In the genomic region with DNA sequence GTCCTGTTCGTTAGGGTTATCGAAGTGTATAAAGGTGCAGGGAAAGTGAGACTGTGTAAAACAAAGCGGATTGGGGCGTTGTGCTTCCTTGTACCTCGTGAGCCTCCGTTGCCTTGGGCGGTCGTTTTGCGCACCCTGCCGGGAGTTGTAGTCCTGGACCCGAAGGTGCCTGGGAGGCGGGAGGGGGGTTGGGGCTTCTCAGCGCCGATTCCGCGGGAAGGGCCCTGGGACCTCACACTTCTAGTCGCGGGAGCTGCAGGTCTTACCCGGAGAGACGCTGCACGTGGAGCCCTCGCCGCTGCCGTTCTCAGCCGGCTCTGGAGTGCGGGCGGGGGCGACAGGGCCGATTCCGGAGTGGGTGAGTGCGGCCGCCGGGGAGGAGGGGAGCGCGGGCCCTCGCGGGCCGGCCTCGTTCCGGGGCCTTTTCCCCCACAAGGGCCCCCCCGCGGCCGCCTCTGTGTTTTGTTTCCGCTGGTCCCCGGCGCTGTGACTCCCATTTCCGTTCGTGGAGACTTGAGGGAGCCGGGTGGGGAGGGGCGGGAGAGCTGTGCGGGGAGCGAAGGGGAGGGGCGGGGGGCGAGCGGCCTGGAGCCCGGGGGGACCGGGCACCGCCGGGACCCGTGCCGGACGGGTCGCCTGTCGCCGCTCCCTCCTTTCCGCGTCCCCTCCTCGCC, we compare ENCODE assay signal across 1 cellular context.
TF ChIP-seq lines count a peak whose summit lies in the region.

No MANE protein-coding gene starts in this region.

TF ChIP-seq in HepG2, 621 proteins besides CTCF, POLR2A, EP300 and RAD21 (continued from another document and continues in another):
- TF ChIP-seq, protein P1, sequence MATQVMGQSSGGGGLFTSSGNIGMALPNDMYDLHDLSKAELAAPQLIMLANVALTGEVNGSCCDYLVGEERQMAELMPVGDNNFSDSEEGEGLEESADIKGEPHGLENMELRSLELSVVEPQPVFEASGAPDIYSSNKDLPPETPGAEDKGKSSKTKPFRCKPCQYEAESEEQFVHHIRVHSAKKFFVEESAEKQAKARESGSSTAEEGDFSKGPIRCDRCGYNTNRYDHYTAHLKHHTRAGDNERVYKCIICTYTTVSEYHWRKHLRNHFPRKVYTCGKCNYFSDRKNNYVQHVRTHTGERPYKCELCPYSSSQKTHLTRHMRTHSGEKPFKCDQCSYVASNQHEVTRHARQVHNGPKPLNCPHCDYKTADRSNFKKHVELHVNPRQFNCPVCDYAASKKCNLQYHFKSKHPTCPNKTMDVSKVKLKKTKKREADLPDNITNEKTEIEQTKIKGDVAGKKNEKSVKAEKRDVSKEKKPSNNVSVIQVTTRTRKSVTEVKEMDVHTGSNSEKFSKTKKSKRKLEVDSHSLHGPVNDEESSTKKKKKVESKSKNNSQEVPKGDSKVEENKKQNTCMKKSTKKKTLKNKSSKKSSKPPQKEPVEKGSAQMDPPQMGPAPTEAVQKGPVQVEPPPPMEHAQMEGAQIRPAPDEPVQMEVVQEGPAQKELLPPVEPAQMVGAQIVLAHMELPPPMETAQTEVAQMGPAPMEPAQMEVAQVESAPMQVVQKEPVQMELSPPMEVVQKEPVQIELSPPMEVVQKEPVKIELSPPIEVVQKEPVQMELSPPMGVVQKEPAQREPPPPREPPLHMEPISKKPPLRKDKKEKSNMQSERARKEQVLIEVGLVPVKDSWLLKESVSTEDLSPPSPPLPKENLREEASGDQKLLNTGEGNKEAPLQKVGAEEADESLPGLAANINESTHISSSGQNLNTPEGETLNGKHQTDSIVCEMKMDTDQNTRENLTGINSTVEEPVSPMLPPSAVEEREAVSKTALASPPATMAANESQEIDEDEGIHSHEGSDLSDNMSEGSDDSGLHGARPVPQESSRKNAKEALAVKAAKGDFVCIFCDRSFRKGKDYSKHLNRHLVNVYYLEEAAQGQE (IDR thresholded peaks at IDR 0.05; ENCODE audit: borderline replicate concordance in 1 of 2, low read depth in 1 of 2, low read length in 2 of 2), result peak in 1 of 2 experiments; percentile 6; a peak in 1 of 4 replicates
- peak; percentile 58; the same call in 1 of the 2 replicates for TF ChIP-seq ZNF34 (CRISPR knock-in tag; IDR thresholded peaks at IDR 0.05; ENCODE audit: borderline replicate concordance)
- no peak for TF ChIP-seq ZNF207 (IDR thresholded peaks at IDR 0.05; ENCODE audit: borderline replicate concordance)
- TF ChIP-seq PITX1 (CRISPR knock-in tag; IDR thresholded peaks at IDR 0.05), result 0 out of 2 replicates have a peak, but pooled peaks have one; percentile 72
- no peak for TF ChIP-seq HMG20A (CRISPR knock-in tag; IDR thresholded peaks at IDR 0.05; ENCODE audit: borderline replicate concordance)
- TF ChIP-seq, protein P2, sequence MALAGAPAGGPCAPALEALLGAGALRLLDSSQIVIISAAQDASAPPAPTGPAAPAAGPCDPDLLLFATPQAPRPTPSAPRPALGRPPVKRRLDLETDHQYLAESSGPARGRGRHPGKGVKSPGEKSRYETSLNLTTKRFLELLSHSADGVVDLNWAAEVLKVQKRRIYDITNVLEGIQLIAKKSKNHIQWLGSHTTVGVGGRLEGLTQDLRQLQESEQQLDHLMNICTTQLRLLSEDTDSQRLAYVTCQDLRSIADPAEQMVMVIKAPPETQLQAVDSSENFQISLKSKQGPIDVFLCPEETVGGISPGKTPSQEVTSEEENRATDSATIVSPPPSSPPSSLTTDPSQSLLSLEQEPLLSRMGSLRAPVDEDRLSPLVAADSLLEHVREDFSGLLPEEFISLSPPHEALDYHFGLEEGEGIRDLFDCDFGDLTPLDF (CRISPR knock-in tag; IDR thresholded peaks at IDR 0.05), result peak; percentile 56; the same call in 1 of the 2 replicates
- 0 out of 2 replicates have a peak, but pooled peaks have one; percentile 16 for TF ChIP-seq ZNF317 (CRISPR knock-in tag; IDR thresholded peaks at IDR 0.05)
- TF ChIP-seq CHCHD3 (CRISPR knock-in tag; IDR thresholded peaks at IDR 0.05), result no peak
- TF ChIP-seq TBL1XR1 (IDR thresholded peaks at IDR 0.05; ENCODE audit: borderline replicate concordance, low read length, partially characterized antibody), result peak; percentile 5
- TF ChIP-seq ZBTB7A (CRISPR knock-in tag; IDR thresholded peaks at IDR 0.05), result 0 out of 2 replicates have a peak, but pooled peaks have one; percentile 31
- TF ChIP-seq ZNF468 (CRISPR knock-in tag; IDR thresholded peaks at IDR 0.05), result no peak; the same call in 1 of the 2 replicates
- no peak for TF ChIP-seq AKAP8 (CRISPR knock-in tag; IDR thresholded peaks at IDR 0.05)
- TF ChIP-seq, protein P3, sequence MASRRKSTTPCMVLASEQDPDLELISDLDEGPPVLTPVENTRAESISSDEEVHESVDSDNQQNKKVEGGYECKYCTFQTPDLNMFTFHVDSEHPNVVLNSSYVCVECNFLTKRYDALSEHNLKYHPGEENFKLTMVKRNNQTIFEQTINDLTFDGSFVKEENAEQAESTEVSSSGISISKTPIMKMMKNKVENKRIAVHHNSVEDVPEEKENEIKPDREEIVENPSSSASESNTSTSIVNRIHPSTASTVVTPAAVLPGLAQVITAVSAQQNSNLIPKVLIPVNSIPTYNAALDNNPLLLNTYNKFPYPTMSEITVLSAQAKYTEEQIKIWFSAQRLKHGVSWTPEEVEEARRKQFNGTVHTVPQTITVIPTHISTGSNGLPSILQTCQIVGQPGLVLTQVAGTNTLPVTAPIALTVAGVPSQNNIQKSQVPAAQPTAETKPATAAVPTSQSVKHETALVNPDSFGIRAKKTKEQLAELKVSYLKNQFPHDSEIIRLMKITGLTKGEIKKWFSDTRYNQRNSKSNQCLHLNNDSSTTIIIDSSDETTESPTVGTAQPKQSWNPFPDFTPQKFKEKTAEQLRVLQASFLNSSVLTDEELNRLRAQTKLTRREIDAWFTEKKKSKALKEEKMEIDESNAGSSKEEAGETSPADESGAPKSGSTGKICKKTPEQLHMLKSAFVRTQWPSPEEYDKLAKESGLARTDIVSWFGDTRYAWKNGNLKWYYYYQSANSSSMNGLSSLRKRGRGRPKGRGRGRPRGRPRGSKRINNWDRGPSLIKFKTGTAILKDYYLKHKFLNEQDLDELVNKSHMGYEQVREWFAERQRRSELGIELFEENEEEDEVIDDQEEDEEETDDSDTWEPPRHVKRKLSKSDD (CRISPR knock-in tag; IDR thresholded peaks at IDR 0.05; ENCODE audit: low read depth), result 0 out of 2 replicates have a peak, but pooled peaks have one; percentile 2
- no peak for TF ChIP-seq TBP (CRISPR knock-in tag; IDR thresholded peaks at IDR 0.05)
- TF ChIP-seq, protein P4, sequence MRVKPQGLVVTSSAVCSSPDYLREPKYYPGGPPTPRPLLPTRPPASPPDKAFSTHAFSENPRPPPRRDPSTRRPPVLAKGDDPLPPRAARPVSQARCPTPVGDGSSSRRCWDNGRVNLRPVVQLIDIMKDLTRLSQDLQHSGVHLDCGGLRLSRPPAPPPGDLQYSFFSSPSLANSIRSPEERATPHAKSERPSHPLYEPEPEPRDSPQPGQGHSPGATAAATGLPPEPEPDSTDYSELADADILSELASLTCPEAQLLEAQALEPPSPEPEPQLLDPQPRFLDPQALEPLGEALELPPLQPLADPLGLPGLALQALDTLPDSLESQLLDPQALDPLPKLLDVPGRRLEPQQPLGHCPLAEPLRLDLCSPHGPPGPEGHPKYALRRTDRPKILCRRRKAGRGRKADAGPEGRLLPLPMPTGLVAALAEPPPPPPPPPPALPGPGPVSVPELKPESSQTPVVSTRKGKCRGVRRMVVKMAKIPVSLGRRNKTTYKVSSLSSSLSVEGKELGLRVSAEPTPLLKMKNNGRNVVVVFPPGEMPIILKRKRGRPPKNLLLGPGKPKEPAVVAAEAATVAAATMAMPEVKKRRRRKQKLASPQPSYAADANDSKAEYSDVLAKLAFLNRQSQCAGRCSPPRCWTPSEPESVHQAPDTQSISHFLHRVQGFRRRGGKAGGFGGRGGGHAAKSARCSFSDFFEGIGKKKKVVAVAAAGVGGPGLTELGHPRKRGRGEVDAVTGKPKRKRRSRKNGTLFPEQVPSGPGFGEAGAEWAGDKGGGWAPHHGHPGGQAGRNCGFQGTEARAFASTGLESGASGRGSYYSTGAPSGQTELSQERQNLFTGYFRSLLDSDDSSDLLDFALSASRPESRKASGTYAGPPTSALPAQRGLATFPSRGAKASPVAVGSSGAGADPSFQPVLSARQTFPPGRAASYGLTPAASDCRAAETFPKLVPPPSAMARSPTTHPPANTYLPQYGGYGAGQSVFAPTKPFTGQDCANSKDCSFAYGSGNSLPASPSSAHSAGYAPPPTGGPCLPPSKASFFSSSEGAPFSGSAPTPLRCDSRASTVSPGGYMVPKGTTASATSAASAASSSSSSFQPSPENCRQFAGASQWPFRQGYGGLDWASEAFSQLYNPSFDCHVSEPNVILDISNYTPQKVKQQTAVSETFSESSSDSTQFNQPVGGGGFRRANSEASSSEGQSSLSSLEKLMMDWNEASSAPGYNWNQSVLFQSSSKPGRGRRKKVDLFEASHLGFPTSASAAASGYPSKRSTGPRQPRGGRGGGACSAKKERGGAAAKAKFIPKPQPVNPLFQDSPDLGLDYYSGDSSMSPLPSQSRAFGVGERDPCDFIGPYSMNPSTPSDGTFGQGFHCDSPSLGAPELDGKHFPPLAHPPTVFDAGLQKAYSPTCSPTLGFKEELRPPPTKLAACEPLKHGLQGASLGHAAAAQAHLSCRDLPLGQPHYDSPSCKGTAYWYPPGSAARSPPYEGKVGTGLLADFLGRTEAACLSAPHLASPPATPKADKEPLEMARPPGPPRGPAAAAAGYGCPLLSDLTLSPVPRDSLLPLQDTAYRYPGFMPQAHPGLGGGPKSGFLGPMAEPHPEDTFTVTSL (CRISPR knock-in tag; IDR thresholded peaks at IDR 0.05; ENCODE audit: borderline replicate concordance), result no peak
- TF ChIP-seq RFX5 (IDR thresholded peaks at IDR 0.05; ENCODE audit: low read depth, low read length), result no peak; the same call in 1 of the 2 replicates
- TF ChIP-seq RBM39 (IDR thresholded peaks at IDR 0.05; ENCODE audit: low read depth, low read length, poor library complexity, severe bottlenecking), result peak; percentile 80
- TF ChIP-seq GABPA (IDR thresholded peaks at IDR 0.05; ENCODE audit: low read depth, low read length), result peak; percentile 72
- peak; percentile 64 for TF ChIP-seq GABPA (CRISPR knock-in tag; IDR thresholded peaks at IDR 0.05; ENCODE audit: low read depth)
- TF ChIP-seq, protein P5, sequence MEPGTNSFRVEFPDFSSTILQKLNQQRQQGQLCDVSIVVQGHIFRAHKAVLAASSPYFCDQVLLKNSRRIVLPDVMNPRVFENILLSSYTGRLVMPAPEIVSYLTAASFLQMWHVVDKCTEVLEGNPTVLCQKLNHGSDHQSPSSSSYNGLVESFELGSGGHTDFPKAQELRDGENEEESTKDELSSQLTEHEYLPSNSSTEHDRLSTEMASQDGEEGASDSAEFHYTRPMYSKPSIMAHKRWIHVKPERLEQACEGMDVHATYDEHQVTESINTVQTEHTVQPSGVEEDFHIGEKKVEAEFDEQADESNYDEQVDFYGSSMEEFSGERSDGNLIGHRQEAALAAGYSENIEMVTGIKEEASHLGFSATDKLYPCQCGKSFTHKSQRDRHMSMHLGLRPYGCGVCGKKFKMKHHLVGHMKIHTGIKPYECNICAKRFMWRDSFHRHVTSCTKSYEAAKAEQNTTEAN (CRISPR knock-in tag; conservative IDR thresholded peaks at IDR 0.05), result no peak
- no peak for TF ChIP-seq ZNF446 (CRISPR knock-in tag; IDR thresholded peaks at IDR 0.05)
- peak; percentile 56; the same call in 1 of the 2 replicates for TF ChIP-seq ZFX (CRISPR knock-in tag; IDR thresholded peaks at IDR 0.05; ENCODE audit: low read depth)
- no peak for TF ChIP-seq NFYB (CRISPR knock-in tag; IDR thresholded peaks at IDR 0.05)
- TF ChIP-seq ZFP90 (CRISPR knock-in tag; IDR thresholded peaks at IDR 0.05; ENCODE audit: borderline replicate concordance), result 0 out of 2 replicates have a peak, but pooled peaks have one; percentile 49
- TF ChIP-seq GATAD2A (CRISPR knock-in tag; IDR thresholded peaks at IDR 0.05), result no peak; the same call in 1 of the 2 replicates
- no peak for TF ChIP-seq PLRG1 (conservative IDR thresholded peaks at IDR 0.05)
- TF ChIP-seq ETV6 (CRISPR knock-in tag; conservative IDR thresholded peaks at IDR 0.05), result no peak
- TF ChIP-seq ZFP62 (CRISPR knock-in tag; IDR thresholded peaks at IDR 0.05), result no peak
- no peak for TF ChIP-seq SATB2 (CRISPR knock-in tag; IDR thresholded peaks at IDR 0.05)
- no peak for TF ChIP-seq SAFB2 (CRISPR knock-in tag; IDR thresholded peaks at IDR 0.05; ENCODE audit: borderline replicate concordance, low read depth)
- 0 out of 2 replicates have a peak, but pooled peaks have one; percentile 0 for TF ChIP-seq ZNF274 (CRISPR knock-in tag; IDR thresholded peaks at IDR 0.05)
- TF ChIP-seq, protein P6, sequence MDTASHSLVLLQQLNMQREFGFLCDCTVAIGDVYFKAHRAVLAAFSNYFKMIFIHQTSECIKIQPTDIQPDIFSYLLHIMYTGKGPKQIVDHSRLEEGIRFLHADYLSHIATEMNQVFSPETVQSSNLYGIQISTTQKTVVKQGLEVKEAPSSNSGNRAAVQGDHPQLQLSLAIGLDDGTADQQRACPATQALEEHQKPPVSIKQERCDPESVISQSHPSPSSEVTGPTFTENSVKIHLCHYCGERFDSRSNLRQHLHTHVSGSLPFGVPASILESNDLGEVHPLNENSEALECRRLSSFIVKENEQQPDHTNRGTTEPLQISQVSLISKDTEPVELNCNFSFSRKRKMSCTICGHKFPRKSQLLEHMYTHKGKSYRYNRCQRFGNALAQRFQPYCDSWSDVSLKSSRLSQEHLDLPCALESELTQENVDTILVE (CRISPR knock-in tag; IDR thresholded peaks at IDR 0.05), result peak; percentile 18; the same call in 1 of the 2 replicates
- no peak for TF ChIP-seq ZMYM2 (CRISPR knock-in tag; IDR thresholded peaks at IDR 0.05)
- no peak for TF ChIP-seq ADNP (CRISPR knock-in tag; IDR thresholded peaks at IDR 0.05)
- no peak for TF ChIP-seq SMARCE1 (IDR thresholded peaks at IDR 0.05; ENCODE audit: borderline replicate concordance)
- no peak for TF ChIP-seq ZNF44 (CRISPR knock-in tag; IDR thresholded peaks at IDR 0.05)
- no peak for TF ChIP-seq SSRP1 (CRISPR knock-in tag; IDR thresholded peaks at IDR 0.05)
- 0 out of 2 replicates have a peak, but pooled peaks have one; percentile 79 for TF ChIP-seq PHF20 (CRISPR knock-in tag; IDR thresholded peaks at IDR 0.05)
- TF ChIP-seq, protein P7, sequence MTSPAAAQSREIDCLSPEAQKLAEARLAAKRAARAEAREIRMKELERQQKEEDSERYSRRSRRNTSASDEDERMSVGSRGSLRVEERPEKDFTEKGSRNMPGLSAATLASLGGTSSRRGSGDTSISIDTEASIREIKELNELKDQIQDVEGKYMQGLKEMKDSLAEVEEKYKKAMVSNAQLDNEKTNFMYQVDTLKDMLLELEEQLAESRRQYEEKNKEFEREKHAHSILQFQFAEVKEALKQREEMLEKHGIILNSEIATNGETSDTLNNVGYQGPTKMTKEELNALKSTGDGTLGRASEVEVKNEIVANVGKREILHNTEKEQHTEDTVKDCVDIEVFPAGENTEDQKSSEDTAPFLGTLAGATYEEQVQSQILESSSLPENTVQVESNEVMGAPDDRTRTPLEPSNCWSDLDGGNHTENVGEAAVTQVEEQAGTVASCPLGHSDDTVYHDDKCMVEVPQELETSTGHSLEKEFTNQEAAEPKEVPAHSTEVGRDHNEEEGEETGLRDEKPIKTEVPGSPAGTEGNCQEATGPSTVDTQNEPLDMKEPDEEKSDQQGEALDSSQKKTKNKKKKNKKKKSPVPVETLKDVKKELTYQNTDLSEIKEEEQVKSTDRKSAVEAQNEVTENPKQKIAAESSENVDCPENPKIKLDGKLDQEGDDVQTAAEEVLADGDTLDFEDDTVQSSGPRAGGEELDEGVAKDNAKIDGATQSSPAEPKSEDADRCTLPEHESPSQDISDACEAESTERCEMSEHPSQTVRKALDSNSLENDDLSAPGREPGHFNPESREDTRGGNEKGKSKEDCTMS (CRISPR knock-in tag; conservative IDR thresholded peaks at IDR 0.05), result no peak
- no peak for TF ChIP-seq ZNF780A (CRISPR knock-in tag; IDR thresholded peaks at IDR 0.05)
- TF ChIP-seq TAF1 (CRISPR knock-in tag; IDR thresholded peaks at IDR 0.05), result no peak
- peak; percentile 80; the same call in 1 of the 2 replicates for TF ChIP-seq YEATS4 (CRISPR knock-in tag; IDR thresholded peaks at IDR 0.05; ENCODE audit: borderline replicate concordance)
